Comparison of ENCODE assay signal across 11 cellular contexts in the genomic region with DNA sequence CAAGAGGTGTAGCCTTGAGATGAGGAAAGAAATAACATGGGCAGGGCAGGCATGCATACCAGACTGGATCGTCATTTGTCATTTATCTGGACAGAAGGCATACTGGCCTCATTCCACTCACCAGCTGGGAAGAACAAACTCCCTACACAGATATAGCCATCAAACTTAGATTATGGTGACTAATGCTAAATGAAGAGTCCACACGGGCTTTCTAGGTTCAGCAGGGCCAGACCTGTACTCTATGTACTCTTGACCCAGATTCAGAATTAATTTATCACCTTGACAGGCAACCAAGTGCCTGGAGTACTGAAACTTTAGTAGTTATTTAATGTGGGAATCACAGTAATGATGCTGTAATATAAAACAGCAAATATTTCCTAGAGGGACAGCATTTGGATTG. TPM values are rescaled to one million over a fixed set of nuclear protein-coding genes. Genes with fewer than 3 reads are reported as not detected.
DNase-seq lines count a peak whose midpoint lies in the region; ATAC-seq and TF ChIP-seq lines count a peak whose summit lies in the region.
"Had no signal": no experiment of that assay in that cellular context is flagged by ENCODE, and none has a peak within 500 bp of the region (broad histone marks: within the 10 kb centered on the region; RNA-seq: fewer than 3 reads in every experiment).

No MANE protein-coding gene starts in this region.

- DNase-seq in HT-29 (ENCODE audit: low spot score), result peak; percentile 85
- peak; percentile 53 for DNase-seq in astrocyte of the cerebellum (ENCODE audit: low read depth)
- peak; percentile 90 for DNase-seq in iris pigment epithelial cell (ENCODE audit: low read depth)
- DNase-seq in anterior cingulate cortex (lab: John Stamatoyannopoulos, UW), result no peak
- DNase-seq: activated CD4-positive, alpha-beta T cell treated with anti-CD3 and anti-CD28 coated beads, Interleukin-2, amount 10 ng/mL, durations not matched to agents 24 days and 14 days; effector CD8-positive, alpha-beta T cell; NCI-H2029 treated with DMSO at 0.1 percent for 48 hours; occipital lobe had no signal

- H3K27ac ChIP-seq in temporal lobe (ENCODE audit: low read depth, low read length), result peak overlapping the region; percentile 6

- H3K4me3 Mint-ChIP-seq in activated T-helper 17 cell treated with anti-CD3 and anti-CD28 coated beads, Interleukin-2, amount 50 U/mL, for 72 hours, result no peak overlapping the region
- H3K4me3 Mint-ChIP-seq: activated CD4-positive, alpha-beta T cell treated with anti-CD3 and anti-CD28 coated beads, Interleukin-2, amount 10 ng/mL, durations not matched to agents 24 days and 14 days had no signal

- no peak for TF ChIP-seq CTCF in astrocyte of the cerebellum (IDR thresholded peaks at IDR 0.05; ENCODE audit: low read depth, low read length, missing control alignments)

- in situ Hi-C loops in astrocyte of the cerebellum (cut with HindIII; ENCODE audit: low sequenced_read_pairs), result no loop called here

- H3K4me1 Mint-ChIP-seq in activated T-helper 17 cell treated with anti-CD3 and anti-CD28 coated beads, Interleukin-2, amount 50 U/mL, for 72 hours, result no peaks in the 10 kb centered on the region
- H3K4me1 Mint-ChIP-seq: activated CD4-positive, alpha-beta T cell treated with anti-CD3 and anti-CD28 coated beads, Interleukin-2, amount 10 ng/mL, durations not matched to agents 24 days and 14 days had no signal

- no peak overlapping the region for H3K27ac Mint-ChIP-seq in activated T-helper 17 cell treated with anti-CD3 and anti-CD28 coated beads, Interleukin-2, amount 50 U/mL, for 72 hours
- H3K27ac Mint-ChIP-seq: activated CD4-positive, alpha-beta T cell treated with anti-CD3 and anti-CD28 coated beads, Interleukin-2, amount 10 ng/mL, durations not matched to agents 24 days and 14 days had no signal

- peaks cover 23% of the 10 kb centered on the region for H3K27me3 Mint-ChIP-seq in activated T-helper 17 cell treated with anti-CD3 and anti-CD28 coated beads, Interleukin-2, amount 50 U/mL, for 72 hours

- no peak for ATAC-seq in activated T-helper 17 cell treated with anti-CD3 and anti-CD28 coated beads, Interleukin-2, amount 50 U/mL, for 72 hours (replicated peaks)
- ATAC-seq in HG03097 (IDR thresholded peaks at IDR 0.05; ENCODE audit: low FRiP score, unreplicated experiment), result no peak

- H3K4me3 ChIP-seq in astrocyte of the cerebellum (ENCODE audit: low read depth, low read length), result no peak overlapping the region

- H3K36me3 Mint-ChIP-seq in activated T-helper 17 cell treated with anti-CD3 and anti-CD28 coated beads, Interleukin-2, amount 50 U/mL, for 72 hours (ENCODE audit: low read depth), result no peaks in the 10 kb centered on the region

- H3K9me3 Mint-ChIP-seq in activated T-helper 17 cell treated with anti-CD3 and anti-CD28 coated beads, Interleukin-2, amount 50 U/mL, for 72 hours, result no peaks in the 10 kb centered on the region
- H3K9me3 Mint-ChIP-seq: activated CD4-positive, alpha-beta T cell treated with anti-CD3 and anti-CD28 coated beads, Interleukin-2, amount 10 ng/mL, durations not matched to agents 24 days and 14 days had no signal

RNA-seq across cellular contexts. Expression of a gene that starts 15.3 kb away (rescaled TPM):
- total RNA-seq in HT-29 (2014; rRNA removed; shearing (Covaris generic)), result not detected in 2 replicates
- 34.7 TPM for total RNA-seq in temporal lobe
- total RNA-seq in activated T-helper 17 cell treated with anti-CD3 and anti-CD28 coated beads, Interleukin-2, amount 50 U/mL, for 72 hours, result not detected
- total RNA-seq: activated CD4-positive, alpha-beta T cell treated with anti-CD3 and anti-CD28 coated beads, Interleukin-2, amount 10 ng/mL, durations not matched to agents 24 days and 14 days had no signal

Comparison
In these comparisons a context has a peak if more than half of its experiments do, and no peak if none do; other contexts are left out.
1. DNase-seq: peak in HT-29 (single experiment), astrocyte of the cerebellum (single experiment) and iris pigment epithelial cell (single experiment); none in anterior cingulate cortex (0 of 58).
2. RNA of a gene that starts 15.3 kb away (total RNA-seq): 34.7 TPM in temporal lobe (single experiment); not detected in HT-29 and not detected in activated T-helper 17 cell treated with anti-CD3 and anti-CD28 coated beads, Interleukin-2, amount 50 U/mL, for 72 hours; every median in the first group is over 10 times any median in the second.